Comparison of ENCODE assay signal across 7 cellular contexts in genomic region chr22:31081963-31082605, GRCh38. TPM values are rescaled to one million over a fixed set of nuclear protein-coding genes. Genes with fewer than 3 reads are reported as not detected.
DNase-seq lines count a peak whose midpoint lies in the region; ATAC-seq and TF ChIP-seq lines count a peak whose summit lies in the region.

No MANE protein-coding gene starts in this region.

- no peak for ATAC-seq in HCT116
- ATAC-seq in stimulated activated effector memory CD8-positive, alpha-beta T cell treated with anti-CD3 and anti-CD28 coated beads, Interleukin-12 subunit alpha, Interleukin-12 subunit beta, amount 100 ng/mL, for 72 hours: peak; percentile 2
- ATAC-seq in HG02973 (IDR thresholded peaks at IDR 0.05; ENCODE audit: unreplicated experiment): no peak
- no peak for ATAC-seq in HG03159 (IDR thresholded peaks at IDR 0.05; ENCODE audit: unreplicated experiment)

- peak overlapping the region; percentile 52 for H3K27ac Mint-ChIP-seq in stimulated activated effector memory CD8-positive, alpha-beta T cell treated with anti-CD3 and anti-CD28 coated beads, Interleukin-12 subunit alpha, Interleukin-12 subunit beta, amount 100 ng/mL, for 72 hours

- H2AFZ ChIP-seq in HCT116 (ENCODE audit: low read depth, low read length, poor library complexity, severe bottlenecking): no peak overlapping the region

- no peak for DNase-seq in HCT116 (ENCODE audit: low read depth, low spot score)
- no peak for DNase-seq in left ventricle myocardium inferior
- no peak for DNase-seq in stimulated activated effector memory CD8-positive, alpha-beta T cell treated with anti-CD3 and anti-CD28 coated beads, Interleukin-12 subunit alpha, Interleukin-12 subunit beta, amount 100 ng/mL, for 72 hours (ENCODE audit: low spot score in 2 of 2)
- DNase-seq in DMS53 (lab: John Stamatoyannopoulos, UW): no peak

- no peaks in the 10 kb centered on the region for H3K9me3 Mint-ChIP-seq in stimulated activated effector memory CD8-positive, alpha-beta T cell treated with anti-CD3 and anti-CD28 coated beads, Interleukin-12 subunit alpha, Interleukin-12 subunit beta, amount 100 ng/mL, for 72 hours

- BruUV-seq in HCT116 (replicated peaks; lab: Mats Ljungman, UMichigan): no TSS peak

- CTCF ChIA-PET in HCT116 (lab: Charles Lee): interaction anchor here (1.1 to 5.1 kb wide), 9 partner anchors 15 to 319 kb away, joined by 3 to 25 read pairs (median 17); partner anchors contain the start of genes MORC2, SELENOM and TUG1

- TF ChIP-seq POLR2A in HCT116 (IDR thresholded peaks at IDR 0.05; ENCODE audit: borderline replicate concordance, extremely low read depth, insufficient read depth, insufficient read length): no peak

- no peak for TF ChIP-seq RAD21 in HCT116 (IDR thresholded peaks at IDR 0.05; ENCODE audit: low read depth)

- H3K4me3 Mint-ChIP-seq in stimulated activated effector memory CD8-positive, alpha-beta T cell treated with anti-CD3 and anti-CD28 coated beads, Interleukin-12 subunit alpha, Interleukin-12 subunit beta, amount 100 ng/mL, for 72 hours: peak overlapping the region; percentile 87

- TF ChIP-seq CTCF in HCT116 (IDR thresholded peaks at IDR 0.05 in 2 of 3, conservative IDR thresholded peaks at IDR 0.05 in 1 of 3; ENCODE audit: borderline replicate concordance in 1 of 3, insufficient read depth in 1 of 3, low read depth in 2 of 3, low read length in 2 of 3): no peak
- no peak for TF ChIP-seq CTCF in VCaP (conservative IDR thresholded peaks at IDR 0.05)
- TF ChIP-seq CTCF in left ventricle myocardium inferior (IDR thresholded peaks at IDR 0.05; ENCODE audit: borderline replicate concordance): no peak

- H4K20me1 ChIP-seq in HCT116 (ENCODE audit: insufficient read depth): no peaks in the 10 kb centered on the region

- H3K9me2 ChIP-seq in HCT116 (ENCODE audit: insufficient read depth): no peaks in the 10 kb centered on the region

- RAD21 ChIA-PET in HCT116 (lab: Charles Lee; ENCODE audit: low non-redundant PET in 1 of 2, low total read pairs in 2 of 2, uncharacterized antibody in 2 of 2, unreplicated experiment in 2 of 2): interaction anchor here in 1 of 2 experiments (0.6 to 1.8 kb wide), 4 partner anchors 70 to 318 kb away, joined by 3 to 7 read pairs (median 3); partner anchors contain the start of gene MORC2

- peak overlapping the region; percentile 85 for H3K4me2 ChIP-seq in HCT116 (ENCODE audit: low read length)

- peaks cover 56% of the 10 kb centered on the region for H3K79me2 ChIP-seq in HCT116 (ENCODE audit: insufficient read depth, low read length)

- H3K4me3 ChIP-seq in HCT116 (replicated peaks in 1 of 2; ENCODE audit: low read depth in 1 of 2, low read length in 2 of 2) (peak overlapping the region; percentile 78 to 93), left ventricle myocardium inferior (peak overlapping the region; percentile 89)

- H3K9me3 ChIP-seq in HCT116 (ENCODE audit: control insufficient read depth in 1 of 2, insufficient read depth in 1 of 2, low read depth in 1 of 2, low read length in 2 of 2) (no peaks in the 10 kb centered on the region), left ventricle myocardium inferior (replicated peaks) (no peaks in the 10 kb centered on the region)

- POLR2A ChIA-PET in HCT116 (lab: Charles Lee): interaction anchor here (0.6 to 7.6 kb wide), 6 partner anchors 14 to 566 kb away, joined by 3 to 86 read pairs (median 6); partner anchors contain the start of genes SELENOM and TUG1

- no peaks in the 10 kb centered on the region for H3K36me3 Mint-ChIP-seq in stimulated activated effector memory CD8-positive, alpha-beta T cell treated with anti-CD3 and anti-CD28 coated beads, Interleukin-12 subunit alpha, Interleukin-12 subunit beta, amount 100 ng/mL, for 72 hours

- H3K27ac ChIP-seq in HCT116 (ENCODE audit: low read depth, low read length) (peak overlapping the region; percentile 94), VCaP (peak overlapping the region; percentile 65; the same call in 1 of the 2 replicates), left ventricle myocardium inferior (replicated peaks) (peak overlapping the region; percentile 95)

- H3K4me1 Mint-ChIP-seq in stimulated activated effector memory CD8-positive, alpha-beta T cell treated with anti-CD3 and anti-CD28 coated beads, Interleukin-12 subunit alpha, Interleukin-12 subunit beta, amount 100 ng/mL, for 72 hours: peaks cover 48% of the 10 kb centered on the region

- H3K36me3 ChIP-seq in HCT116 (ENCODE audit: control insufficient read depth in 1 of 2, insufficient read depth in 2 of 2, low read length in 2 of 2) (no peaks in the 10 kb centered on the region), left ventricle myocardium inferior (peaks cover 12% of the 10 kb centered on the region)

- intact Hi-C loops in HCT116 (cut with micrococcal nuclease): loop anchor here (5.0 to 10.0 kb wide), 2 partner anchors 115 to 657 kb away; partner anchors contain the start of genes MORC2, MTFP1 and TUG1
- intact Hi-C loops in left ventricle myocardium inferior (cut with micrococcal nuclease): loop anchor here (5.0 kb wide), 2 partner anchors 35 to 110 kb away; no protein-coding TSS in a partner anchor

- peak overlapping the region; percentile 89 for H3K9ac ChIP-seq in HCT116 (ENCODE audit: low read length)

- peaks cover 30 to 74% of the 10 kb centered on the region in 2 experiments for H3K4me1 ChIP-seq in HCT116 (ENCODE audit: control insufficient read depth in 1 of 2, insufficient read depth in 2 of 2, low read length in 2 of 2)
- H3K4me1 ChIP-seq in left ventricle myocardium inferior: peaks cover 66% of the 10 kb centered on the region

- H3K27me3 ChIP-seq in HCT116 (ENCODE audit: insufficient read depth, low read length) (no peaks in the 10 kb centered on the region), left ventricle myocardium inferior (ENCODE audit: low read depth) (no peaks in the 10 kb centered on the region)

TF ChIP-seq in HCT116, 20 proteins besides CTCF, POLR2A, EP300 and RAD21:
- TF ChIP-seq JUND (IDR thresholded peaks at IDR 0.05) (no peak), TCF7L2 (IDR thresholded peaks at IDR 0.05; ENCODE audit: borderline replicate concordance, extremely low read depth, insufficient read depth, insufficient read length) (no peak), YY1 (IDR thresholded peaks at IDR 0.05; ENCODE audit: extremely low read depth, insufficient replicate concordance, low read depth, low read length) (no peak), REST (IDR thresholded peaks at IDR 0.05; ENCODE audit: low read depth) (no peak), POLR2AphosphoS5 (IDR thresholded peaks at IDR 0.05; ENCODE audit: low read depth, low read length) (no peak; the same call in 1 of the 2 replicates), ZBTB33 (IDR thresholded peaks at IDR 0.05; ENCODE audit: extremely low read depth, insufficient replicate concordance, low read length) (no peak), CBX3 (IDR thresholded peaks at IDR 0.05; ENCODE audit: low read depth) (no peak)

RNA-seq across cellular contexts. Expression of gene SMTN, which starts 1.0 kb away (rescaled TPM):
- total RNA-seq in HCT116 (2021; ENCODE audit: unreplicated experiment) (148 TPM), left ventricle myocardium inferior (245 TPM)
- 134 TPM in 2 replicates for polyA plus RNA-seq in HCT116 (2012)

RNA-seq across cellular contexts. Expression of gene SELENOM, which starts 25.3 kb away (rescaled TPM):
- total RNA-seq in HCT116 (2021; ENCODE audit: unreplicated experiment): 65.6 TPM
- polyA plus RNA-seq in HCT116 (2012): 53.2 and 56.6 TPM in 2 replicates
- 51.5 TPM for total RNA-seq in left ventricle myocardium inferior

RNA-seq across cellular contexts. Expression of gene INPP5J, which starts 40.7 kb away (rescaled TPM):
- total RNA-seq in HCT116 (2021; ENCODE audit: unreplicated experiment): 8.9 TPM
- polyA plus RNA-seq in HCT116 (2012): 9.9 and 10.7 TPM in 2 replicates
- total RNA-seq in left ventricle myocardium inferior: 20.7 TPM

RNA-seq across cellular contexts. Expression of gene PLA2G3, which starts 58.2 kb away (rescaled TPM):
- not detected for total RNA-seq in HCT116 (2021; ENCODE audit: unreplicated experiment)
- not detected in 2 replicates for polyA plus RNA-seq in HCT116 (2012)
- not detected for total RNA-seq in left ventricle myocardium inferior
